ENCODE assay signal across 36 cellular contexts in genomic region chr7:102979670-102980069, GRCh38.
"Had no signal": no experiment of that assay in that cellular context is flagged by ENCODE, and none has a peak within 500 bp of the region (broad histone marks: within the 10 kb centered on the region; RNA-seq: fewer than 3 reads in every experiment).

No MANE protein-coding gene starts in this region.

- H3K4me3 ChIP-seq: MG63 had no signal

- H3K9ac ChIP-seq: KMS-11 had no signal

- H3K36me3 ChIP-seq: MG63 had no signal

- H3K27ac ChIP-seq: KMS-11 had no signal

- H3K27me3 ChIP-seq: MG63 had no signal

- DNase-seq: Karpas-422, Kasumi-1, MG63, MM.1S, MV-4-11, NCI-H1048, NCI-H1092, NCI-H1092 treated with DMSO at 0.1 percent for 48 hours, NCI-H1105, NCI-H1105 treated with DMSO at 0.1 percent for 48 hours, NCI-H1417, NCI-H1417 treated with DMSO at 0.1 percent for 48 hours, NCI-H1436, NCI-H1436 treated with DMSO at 0.1 percent for 48 hours, NCI-H146, NCI-H1694, NCI-H1694 treated with DMSO at 0.1 percent for 48 hours, NCI-H187, NCI-H187 treated with DMSO at 0.1 percent for 48 hours, NCI-H1930, NCI-H2029, NCI-H2029 treated with DMSO at 0.1 percent for 48 hours, NCI-H2081, NCI-H2081 treated with DMSO at 0.1 percent for 48 hours, NCI-H2107, NCI-H2171, NCI-H2171 treated with DMSO at 0.1 percent for 48 hours, NCI-H2227 treated with DMSO at 0.1 percent for 48 hours, NCI-H226, NCI-H345, NCI-H446, NCI-H446 treated with DMSO at 0.1 percent for 48 hours, NCI-H510A, NCI-H510A treated with DMSO at 0.1 percent for 48 hours, NCI-H524 had no signal

- H3K4me2 ChIP-seq: KMS-11 had no signal
